2 cellular contexts compared by ENCODE assay signal in genomic region chr1:155932085-155932484, GRCh38.
TF ChIP-seq lines count a peak whose summit lies in the region.

No MANE protein-coding gene starts in this region.

TF ChIP-seq in SK-N-SH, 30 proteins besides CTCF, POLR2A, EP300 and RAD21 (continued from another document):
- TF ChIP-seq PBX3 (IDR thresholded peaks at IDR 0.05) (no peak), USF1 (IDR thresholded peaks at IDR 0.05; ENCODE audit: borderline replicate concordance, low read depth) (no peak), REST (IDR thresholded peaks at IDR 0.05; ENCODE audit: low read depth, low read length) (no peak), TEAD4 (IDR thresholded peaks at IDR 0.05; ENCODE audit: borderline replicate concordance, insufficient read depth) (no peak), JUND (IDR thresholded peaks at IDR 0.05) (no peak), MXI1 (IDR thresholded peaks at IDR 0.05; ENCODE audit: low read depth, low read length) (no peak), RXRA (IDR thresholded peaks at IDR 0.05; ENCODE audit: borderline replicate concordance, low read depth) (no peak), SMC3 (IDR thresholded peaks at IDR 0.05; ENCODE audit: low read depth, low read length) (no peak), EZH2phosphoT487 (IDR thresholded peaks at IDR 0.05; ENCODE audit: borderline replicate concordance, low read depth) (no peak), FOXJ3 (CRISPR knock-in tag; IDR thresholded peaks at IDR 0.05) (no peak), MEF2A (IDR thresholded peaks at IDR 0.05; ENCODE audit: borderline replicate concordance, low read depth) (no peak), USF2 (IDR thresholded peaks at IDR 0.05; ENCODE audit: borderline replicate concordance, low read depth, low read length) (no peak), FOSL2 (IDR thresholded peaks at IDR 0.05; ENCODE audit: borderline replicate concordance, low read depth) (no peak)

TF ChIP-seq in SK-N-SH treated with all-trans-retinoic acid at 6 μM for 48 hours, 23 proteins besides CTCF, POLR2A, EP300 and RAD21 (continued from another document):
- no peak for TF ChIP-seq CSRNP3 (CRISPR knock-in tag; IDR thresholded peaks at IDR 0.05)
- no peak for TF ChIP-seq ZFP3 (CRISPR knock-in tag; IDR thresholded peaks at IDR 0.05)
- no peak for TF ChIP-seq ISL1 (CRISPR knock-in tag; IDR thresholded peaks at IDR 0.05)
- TF ChIP-seq ZNF565 (CRISPR knock-in tag; conservative IDR thresholded peaks at IDR 0.05; ENCODE audit: low read depth), result no peak
- no peak for TF ChIP-seq TSHZ2 (CRISPR knock-in tag; IDR thresholded peaks at IDR 0.05)
- TF ChIP-seq GLIS3 (CRISPR knock-in tag; IDR thresholded peaks at IDR 0.05), result no peak
- no peak for TF ChIP-seq ESRRG (CRISPR knock-in tag; IDR thresholded peaks at IDR 0.05)
- TF ChIP-seq OSR1 (CRISPR knock-in tag; IDR thresholded peaks at IDR 0.05), result no peak
- no peak for TF ChIP-seq SNAI2 (CRISPR knock-in tag; IDR thresholded peaks at IDR 0.05)
- TF ChIP-seq RARB (CRISPR knock-in tag; IDR thresholded peaks at IDR 0.05), result no peak
- TF ChIP-seq ZNF8 (CRISPR knock-in tag; IDR thresholded peaks at IDR 0.05), result no peak
- no peak for TF ChIP-seq POU6F1 (CRISPR knock-in tag; IDR thresholded peaks at IDR 0.05; ENCODE audit: borderline replicate concordance, low read depth)
- no peak for TF ChIP-seq CSDC2 (CRISPR knock-in tag; IDR thresholded peaks at IDR 0.05)
- no peak for TF ChIP-seq ZFP30 (CRISPR knock-in tag; IDR thresholded peaks at IDR 0.05)
- no peak for TF ChIP-seq ARNTL (CRISPR knock-in tag; IDR thresholded peaks at IDR 0.05; ENCODE audit: borderline replicate concordance, low read depth)
- TF ChIP-seq ZNF70 (CRISPR knock-in tag; IDR thresholded peaks at IDR 0.05), result no peak
- TF ChIP-seq PPARA (CRISPR knock-in tag; IDR thresholded peaks at IDR 0.05; ENCODE audit: borderline replicate concordance), result no peak
- TF ChIP-seq CREB5 (CRISPR knock-in tag; IDR thresholded peaks at IDR 0.05; ENCODE audit: low read depth), result no peak
- TF ChIP-seq TCF4 (CRISPR knock-in tag; IDR thresholded peaks at IDR 0.05; ENCODE audit: borderline replicate concordance), result no peak
